9 cellular contexts compared by ENCODE assay signal in the genomic region with DNA sequence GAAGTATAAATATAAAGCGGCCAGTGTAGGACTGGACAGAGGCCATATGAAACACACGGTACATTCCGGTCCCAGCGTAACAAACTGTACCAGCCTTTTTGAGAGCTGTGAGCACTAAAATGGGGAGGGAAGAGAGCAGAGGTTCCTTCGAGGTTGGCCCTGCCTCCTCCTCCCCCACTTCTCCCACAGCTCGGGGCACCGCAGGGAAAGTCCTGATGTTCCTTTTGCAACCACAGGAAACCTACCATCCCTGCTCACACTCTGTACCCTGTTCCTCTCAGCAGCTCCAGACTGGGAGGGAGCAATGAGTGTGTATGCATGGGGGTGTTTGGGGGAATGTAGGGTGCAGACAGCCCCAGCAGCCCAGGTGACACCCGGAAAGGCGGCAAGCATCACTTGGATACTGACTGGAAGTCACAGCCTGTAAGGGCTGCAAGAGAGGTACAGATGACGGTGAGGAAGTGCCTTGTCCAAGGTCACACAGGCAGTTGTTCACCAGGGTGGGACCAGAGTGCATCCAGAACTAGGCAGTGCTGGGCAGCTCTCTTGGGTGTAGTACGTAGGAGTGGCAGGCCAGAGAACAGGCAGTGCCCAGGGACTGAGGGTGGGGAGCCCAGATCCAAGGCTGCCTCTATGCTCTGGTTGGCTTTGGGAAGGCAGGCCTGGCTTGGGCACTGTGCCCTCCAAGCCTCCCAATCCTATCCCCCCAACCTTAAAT. TPM values are rescaled to one million over a fixed set of nuclear protein-coding genes. Genes with fewer than 3 reads are reported as not detected.
DNase-seq lines count a peak whose midpoint lies in the region; ATAC-seq, FAIRE-seq and TF ChIP-seq lines count a peak whose summit lies in the region.
"Had no signal": no experiment of that assay in that cellular context is flagged by ENCODE, and none has a peak within 500 bp of the region (broad histone marks: within the 10 kb centered on the region; RNA-seq: fewer than 3 reads in every experiment).

No MANE protein-coding gene starts in this region.

- BruUV-seq in K562 (replicated peaks; lab: Mats Ljungman, UMichigan), result no TSS peak

- ATAC-seq in K562 (0 out of 3 replicates have a peak, but pooled peaks have one; percentile 0), right lobe of liver (peak; percentile 4 to 19 (median 8)), thoracic aorta (ENCODE audit: insufficient number of reproducible peaks, low FRiP score, low read depth) (peak; percentile 34), HG02759 (IDR thresholded peaks at IDR 0.05; ENCODE audit: unreplicated experiment) (no peak), HG02885 (IDR thresholded peaks at IDR 0.05; ENCODE audit: poor library complexity, unreplicated experiment) (no peak)

- DNase-seq in SKM-1 (lab: John Stamatoyannopoulos, UW; ENCODE audit: unreplicated experiment) (peak; percentile 38), SKM-1 treated with dmso at 0.1 percent for 144 hours (lab: John Stamatoyannopoulos, UW; ENCODE audit: unreplicated experiment) (no peak), K562 (ENCODE audit: extremely low read depth in 1 of 4, low spot score in 3 of 4) (no peak), right lobe of liver (peak; percentile 48 to 82 (median 69)), thoracic aorta (ENCODE audit: low spot score) (no peak), SIG-M5 (lab: John Stamatoyannopoulos, UW) (no peak)

- TF ChIP-seq RAD21 in K562 (CRISPR knock-in tag; conservative IDR thresholded peaks at IDR 0.05 in 1 of 2, IDR thresholded peaks at IDR 0.05 in 1 of 2), result no peak

- H3K4me3 ChIP-seq in K562 (no peak overlapping the region), right lobe of liver (peak overlapping the region in 2 of 3 donors; percentile 6 to 19), thoracic aorta (peak overlapping the region; percentile 75)

- intact Hi-C loops in K562 (cut with micrococcal nuclease), result no loop called here
- intact Hi-C loops in right lobe of liver (cut with DNase I), result no loop called here

- TF ChIP-seq POLR2A in K562 (conservative IDR thresholded peaks at IDR 0.05) (no peak), right lobe of liver (IDR thresholded peaks at IDR 0.05) (peak; percentile 43)

- H2AFZ ChIP-seq in K562 (ENCODE audit: low read depth, low read length), result peak overlapping the region; percentile 73

- TF ChIP-seq CTCF in K562 (IDR thresholded peaks at IDR 0.05 in 2 of 3, conservative IDR thresholded peaks at IDR 0.05 in 1 of 3; ENCODE audit: insufficient read depth in 2 of 3, low read depth in 1 of 3, low read length in 3 of 3) (no peak), right lobe of liver (IDR thresholded peaks at IDR 0.05) (no peak), thoracic aorta (IDR thresholded peaks at IDR 0.05) (no peak)

- no peaks in the 10 kb centered on the region; the same call in 2 of the 3 replicates for H3K79me2 ChIP-seq in K562 (ENCODE audit: control insufficient read depth, insufficient read depth, low read length)

- CTCF ChIA-PET in K562 (lab: Yijun Ruan, JAX; ENCODE audit: low intra/inter-chr PET ratio), result no interaction called here

- H4K20me1 ChIP-seq in K562 (replicated peaks; ENCODE audit: control insufficient read depth, insufficient read depth, low read length), result no peaks in the 10 kb centered on the region

- in situ Hi-C loops in K562 (cut with MboI), result no loop called here

- H3K4me2 ChIP-seq in K562 (ENCODE audit: insufficient read depth, low read length), result peak overlapping the region; percentile 23; the same call in 1 of the 2 replicates

- H3K27me3 ChIP-seq in K562 (ENCODE audit: control insufficient read depth in 2 of 2, insufficient read depth in 2 of 2, low read length in 2 of 2) (no peaks in the 10 kb centered on the region), right lobe of liver (no peaks in the 10 kb centered on the region), thoracic aorta (replicated peaks; ENCODE audit: insufficient read depth) (no peaks in the 10 kb centered on the region)

- H3K9me3 ChIP-seq in K562 (replicated peaks; ENCODE audit: control insufficient read depth, insufficient read depth, low read depth, low read length) (no peaks in the 10 kb centered on the region), right lobe of liver (no peaks in the 10 kb centered on the region), thoracic aorta (no peaks in the 10 kb centered on the region)

- 42% methylated on average over 11 of the region's 11 CpGs for WGBS in K562 (ENCODE audit: insufficient coverage, low coverage, missing lambda C conversion rate)
- WGBS in right lobe of liver (ENCODE audit: insufficient coverage, low coverage, low lambda C conversion rate, missing lambda C conversion rate), result 8% methylated on average over 7 of the region's 11 CpGs

- peak overlapping the region; percentile 44; the same call in 2 of the 3 replicates for H3K27ac ChIP-seq in K562 (ENCODE audit: extremely low read depth, low read depth, low read length)
- H3K27ac ChIP-seq in right lobe of liver, result peak overlapping the region; percentile 53 to 99 (median 98)
- H3K27ac ChIP-seq in thoracic aorta, result peak overlapping the region; percentile 99 to 100

- POLR2A ChIA-PET in K562 (lab: Yijun Ruan, JAX), result interaction anchor here (0.6 to 1.9 kb wide), 7 partner anchors 8 to 128 kb away, joined by 3 to 5 read pairs (median 4); no protein-coding TSS in a partner anchor

- peaks cover 49 to 62% of the 10 kb centered on the region in 2 experiments for H3K4me1 ChIP-seq in K562 (replicated peaks in 1 of 2; ENCODE audit: control insufficient read depth in 2 of 2, insufficient read depth in 2 of 2, low read length in 2 of 2)
- H3K4me1 ChIP-seq in right lobe of liver, result peaks cover 5 to 96% (median 48%) of the 10 kb centered on the region in 4 donors
- H3K4me1 ChIP-seq in thoracic aorta (ENCODE audit: control insufficient read depth in 1 of 2, low read depth in 2 of 2), result peaks cover 64 to 95% of the 10 kb centered on the region in 2 donors

- peak overlapping the region in 1 of 2 experiments; percentile 79; a peak in 3 of 4 replicates for H3K9ac ChIP-seq in K562 (ENCODE audit: insufficient read depth in 1 of 2, low read depth in 2 of 2, low read length in 2 of 2)

- H3K36me3 ChIP-seq in K562 (ENCODE audit: control insufficient read depth, insufficient read depth, low read length), result no peaks in the 10 kb centered on the region
- no peaks in the 10 kb centered on the region for H3K36me3 ChIP-seq in right lobe of liver
- no peaks in the 10 kb centered on the region for H3K36me3 ChIP-seq in thoracic aorta

- no peak for TF ChIP-seq EP300 in K562 (IDR thresholded peaks at IDR 0.05; ENCODE audit: low read length)

- no peak for FAIRE-seq in K562 (lab: Jason Lieb, UNC)

- no peaks in the 10 kb centered on the region for H3K9me1 ChIP-seq in K562 (ENCODE audit: control insufficient read depth, insufficient read depth, low read length)

RNA-seq across cellular contexts. Expression of gene ARMC12, which starts 11.0 kb away (rescaled TPM):
- not detected in 2 replicates for total RNA-seq in K562 (2011; cell fraction: chromatin; rRNA removed; ENCODE audit: low replicate concordance)
- total RNA-seq in K562 (2011; cell fraction: nucleolus; rRNA removed), result 0.50 TPM in 1 of 2 replicates, not detected in the other
- total RNA-seq in K562 (2011; cell fraction: nucleoplasm; rRNA removed), result not detected in 2 replicates
- 0.09 TPM in 1 of 2 replicates, not detected in the other for total RNA-seq in K562 (2014; rRNA removed)
- total RNA-seq in K562 (2014; rRNA removed; fragmentation: Illumina TruSeq; extraction: Trizol), result 0.36 TPM in 1 of 2 replicates, not detected in the other
- not detected in 2 replicates for total RNA-seq in K562 (2015; rRNA removed; fragmentation: Illumina TruSeq; extraction: Trizol)
- 0.13 and 0.35 TPM in 2 replicates for total RNA-seq in K562 (2021)
- polyA plus RNA-seq in K562 (2011; rRNA removed), result 0.26 and 0.45 TPM in 2 replicates
- polyA plus RNA-seq in K562 (2011; cell fraction: cytosol; rRNA removed), result 0.07 and 0.21 TPM in 2 replicates
- polyA plus RNA-seq in K562 (2011; cell fraction: nucleus; rRNA removed), result 1.4 TPM in 2 replicates
- 0.26 and 1.6 TPM in 2 replicates for polyA plus RNA-seq in K562 (2012)
- polyA plus RNA-seq in K562 (2014; fragmentation: Illumina TruSeq; extraction: Trizol), result 0.36 TPM in 1 of 2 replicates, not detected in the other
- under 1 TPM in 1 of 2 experiments, not detected in 1; 0.13 TPM for polyA plus RNA-seq in K562 (2014; fragmentation: Nextera tagmentation; extraction: Ambion mirVana)
- 0.58 TPM in 1 of 2 replicates, not detected in the other for polyA plus RNA-seq in K562 (2014; rRNA removed)
- 0.18 and 0.46 TPM in 2 replicates for polyA minus RNA-seq in K562 (2011; rRNA and poly(A)+ RNA removed)
- not detected in 2 replicates for polyA minus RNA-seq in K562 (2011; cell fraction: cytosol; rRNA and poly(A)+ RNA removed)
- 0.27 TPM in 1 of 2 replicates, not detected in the other for polyA minus RNA-seq in K562 (2011; cell fraction: nucleus; rRNA and poly(A)+ RNA removed)
- 1 to 10 TPM in 3 of 6 experiments, under 1 TPM in 3; 0.22 to 4.4 (median 0.92) TPM for total RNA-seq in right lobe of liver
- total RNA-seq in thoracic aorta, result not detected
- total RNA-seq: glomerular endothelial cell had no signal

RNA-seq across cellular contexts. Expression of gene FKBP5, which starts 37.2 kb away (rescaled TPM):
- 23.5 and 58.7 TPM in 2 replicates for total RNA-seq in K562 (2011; cell fraction: chromatin; rRNA removed; ENCODE audit: low replicate concordance)
- total RNA-seq in K562 (2011; cell fraction: nucleolus; rRNA removed), result 14.5 and 19.2 TPM in 2 replicates
- total RNA-seq in K562 (2011; cell fraction: nucleoplasm; rRNA removed), result 38.3 and 72.2 TPM in 2 replicates
- total RNA-seq in K562 (2014; rRNA removed) (75.0 and 82.8 TPM in 2 replicates), K562 (2014; rRNA removed; fragmentation: Illumina TruSeq; extraction: Trizol) (54.2 and 65.9 TPM in 2 replicates), K562 (2015; rRNA removed; fragmentation: Illumina TruSeq; extraction: Trizol) (39.9 and 43.8 TPM in 2 replicates), K562 (2021) (92.0 and 104 TPM in 2 replicates), right lobe of liver (100 to 1,000 TPM in 5 of 6 experiments, 10 to 100 TPM in 1; 36.1 to 387 (median 111) TPM), thoracic aorta (100 to 1,000 TPM; 156 to 271 TPM)
- polyA plus RNA-seq in K562 (2011; rRNA removed) (59.7 and 86.1 TPM in 2 replicates), K562 (2014; fragmentation: Illumina TruSeq; extraction: Trizol) (128 and 151 TPM in 2 replicates), K562 (2014; fragmentation: Nextera tagmentation; extraction: Ambion mirVana) (10 to 100 TPM; 32.7 to 46.1 TPM), K562 (2014; rRNA removed) (76.6 and 76.8 TPM in 2 replicates)
- polyA plus RNA-seq in K562 (2011; cell fraction: cytosol; rRNA removed), result 22.1 and 33.5 TPM in 2 replicates
- 22.5 and 23.2 TPM in 2 replicates for polyA plus RNA-seq in K562 (2011; cell fraction: nucleus; rRNA removed)
- polyA plus RNA-seq in K562 (2012), result 43.9 and 85.0 TPM in 2 replicates
- 71.5 and 74.0 TPM in 2 replicates for polyA minus RNA-seq in K562 (2011; rRNA and poly(A)+ RNA removed)
- 31.1 and 38.9 TPM in 2 replicates for polyA minus RNA-seq in K562 (2011; cell fraction: cytosol; rRNA and poly(A)+ RNA removed)
- 13.3 and 18.5 TPM in 2 replicates for polyA minus RNA-seq in K562 (2011; cell fraction: nucleus; rRNA and poly(A)+ RNA removed)

RNA-seq across cellular contexts. Expression of gene CLPSL2, which starts 50.5 kb away (rescaled TPM):
- total RNA-seq in K562 (2011; cell fraction: chromatin; rRNA removed; ENCODE audit: low replicate concordance), result not detected in 2 replicates
- not detected in 2 replicates for total RNA-seq in K562 (2011; cell fraction: nucleolus; rRNA removed)
- total RNA-seq in K562 (2011; cell fraction: nucleoplasm; rRNA removed), result not detected in 2 replicates
- not detected in 2 replicates for total RNA-seq in K562 (2014; rRNA removed)
- not detected in 2 replicates for total RNA-seq in K562 (2014; rRNA removed; fragmentation: Illumina TruSeq; extraction: Trizol)
- not detected in 2 replicates for total RNA-seq in K562 (2015; rRNA removed; fragmentation: Illumina TruSeq; extraction: Trizol)
- not detected in 2 replicates for total RNA-seq in K562 (2021)
- polyA plus RNA-seq in K562 (2011; rRNA removed), result not detected in 2 replicates
- polyA plus RNA-seq in K562 (2011; cell fraction: cytosol; rRNA removed), result not detected in 2 replicates
- not detected in 2 replicates for polyA plus RNA-seq in K562 (2011; cell fraction: nucleus; rRNA removed)
- polyA plus RNA-seq in K562 (2012), result not detected in 2 replicates
- not detected in 2 replicates for polyA plus RNA-seq in K562 (2014; fragmentation: Illumina TruSeq; extraction: Trizol)
- polyA plus RNA-seq in K562 (2014; fragmentation: Nextera tagmentation; extraction: Ambion mirVana), result not detected
- polyA plus RNA-seq in K562 (2014; rRNA removed), result not detected in 2 replicates
- polyA minus RNA-seq in K562 (2011; rRNA and poly(A)+ RNA removed), result not detected in 2 replicates
- not detected in 2 replicates for polyA minus RNA-seq in K562 (2011; cell fraction: cytosol; rRNA and poly(A)+ RNA removed)
- not detected in 2 replicates for polyA minus RNA-seq in K562 (2011; cell fraction: nucleus; rRNA and poly(A)+ RNA removed)
- not detected for total RNA-seq in right lobe of liver
- not detected for total RNA-seq in thoracic aorta
- total RNA-seq: glomerular endothelial cell had no signal

RNA-seq across cellular contexts. Expression of gene CLPSL1, which starts 54.9 kb away (rescaled TPM):
- not detected in 2 replicates for total RNA-seq in K562 (2011; cell fraction: chromatin; rRNA removed; ENCODE audit: low replicate concordance)
- total RNA-seq in K562 (2011; cell fraction: nucleolus; rRNA removed), result not detected in 2 replicates
- not detected in 2 replicates for total RNA-seq in K562 (2011; cell fraction: nucleoplasm; rRNA removed)
- total RNA-seq in K562 (2014; rRNA removed) (not detected in 2 replicates), K562 (2014; rRNA removed; fragmentation: Illumina TruSeq; extraction: Trizol) (not detected in 2 replicates), K562 (2015; rRNA removed; fragmentation: Illumina TruSeq; extraction: Trizol) (not detected in 2 replicates), K562 (2021) (not detected in 2 replicates), right lobe of liver (not detected), thoracic aorta (not detected)
- polyA plus RNA-seq in K562 (2011; rRNA removed) (not detected in 2 replicates), K562 (2014; fragmentation: Illumina TruSeq; extraction: Trizol) (not detected in 2 replicates), K562 (2014; fragmentation: Nextera tagmentation; extraction: Ambion mirVana) (not detected), K562 (2014; rRNA removed) (not detected in 2 replicates)
- polyA plus RNA-seq in K562 (2011; cell fraction: cytosol; rRNA removed), result not detected in 2 replicates
- polyA plus RNA-seq in K562 (2011; cell fraction: nucleus; rRNA removed), result not detected in 2 replicates
- not detected in 2 replicates for polyA plus RNA-seq in K562 (2012)
- polyA minus RNA-seq in K562 (2011; rRNA and poly(A)+ RNA removed), result not detected in 2 replicates
- not detected in 2 replicates for polyA minus RNA-seq in K562 (2011; cell fraction: cytosol; rRNA and poly(A)+ RNA removed)
- not detected in 2 replicates for polyA minus RNA-seq in K562 (2011; cell fraction: nucleus; rRNA and poly(A)+ RNA removed)
- total RNA-seq: glomerular endothelial cell had no signal

Comparison
In these comparisons a context has a peak if more than half of its experiments do, and no peak if none do; other contexts are left out.
1. DNase-seq: peak in SKM-1 (single experiment) and right lobe of liver (3 of 3); none in SKM-1 treated with dmso at 0.1 percent for 144 hours (single experiment), K562 (0 of 4), thoracic aorta (single experiment) and SIG-M5 (single experiment).
2. ATAC-seq: peak in K562 (single experiment), right lobe of liver (4 of 4) and thoracic aorta (single experiment); none in HG02759 (single experiment) and HG02885 (single experiment).
3. H3K27ac ChIP-seq: peak in every context shown above with its lines; median percentile 100 in thoracic aorta; 98 in right lobe of liver; 44 in K562.